In genomic region chr3:29899011-29899410, GRCh38 we compare ENCODE assay signal across 8 cellular contexts.
"Had no signal": no experiment of that assay in that cellular context is flagged by ENCODE, and none has a peak within 500 bp of the region (broad histone marks: within the 10 kb centered on the region; RNA-seq: fewer than 3 reads in every experiment).

No MANE protein-coding gene starts in this region.

- ATAC-seq: HCT116, K562 had no signal

- DNase-seq: GM23248, GOT3, H7, IMR-90, KG1 had no signal

- H3K27ac ChIP-seq: GM23248 had no signal

- H3K4me1 ChIP-seq: HAP-1 had no signal

- H3K4me3 ChIP-seq: GM23248, HAP-1, K562 had no signal

- H3K9me3 ChIP-seq: HAP-1 had no signal

- H3K36me3 ChIP-seq: HAP-1 had no signal
